In genomic region chr11:120547301-120547700, GRCh38 we compare ENCODE assay signal across 1 cellular context.
TF ChIP-seq lines count a peak whose summit lies in the region.

No MANE protein-coding gene starts in this region.

TF ChIP-seq in SK-N-SH treated with all-trans-retinoic acid at 6 μM for 48 hours, 23 proteins besides CTCF, POLR2A, EP300 and RAD21 (continued from another document):
- TF ChIP-seq CSRNP3 (CRISPR knock-in tag; IDR thresholded peaks at IDR 0.05), result no peak
TF ChIP-seq in SK-N-SH treated with all-trans-retinoic acid at 6 μM for 48 hours: peak in this region for 0.
